34 cellular contexts compared by ENCODE assay signal in the genomic region with DNA sequence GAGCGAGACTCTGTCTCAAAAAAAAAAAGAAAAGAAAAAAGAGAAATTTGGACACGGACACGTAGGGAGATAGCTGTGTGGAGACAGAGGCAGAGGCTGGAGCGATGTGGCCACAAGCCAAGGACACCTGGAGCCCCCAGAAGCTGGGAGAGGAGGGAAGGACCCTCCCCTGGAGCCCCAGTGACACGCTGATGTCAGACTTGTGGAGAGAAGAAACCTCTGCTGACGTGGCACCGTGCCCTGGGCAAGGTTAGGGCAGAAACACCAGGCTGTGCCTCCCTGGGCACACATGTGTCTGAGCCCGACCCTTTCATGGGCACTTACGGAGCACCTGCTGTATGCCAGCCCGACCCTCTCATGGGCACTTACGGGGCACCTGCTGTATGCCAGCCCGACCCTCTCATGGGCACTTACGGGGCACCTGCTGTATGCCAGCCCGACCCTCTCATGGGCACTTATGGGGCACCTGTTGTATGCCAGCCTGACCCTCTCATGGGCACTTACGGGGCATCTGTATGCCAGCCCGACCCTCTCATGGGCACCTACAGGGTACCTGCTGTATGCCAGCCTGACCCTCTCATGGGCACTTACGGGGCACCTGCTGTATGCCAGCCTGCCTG. TPM values are rescaled to one million over a fixed set of nuclear protein-coding genes. Genes with fewer than 3 reads are reported as not detected.
"Had no signal": no experiment of that assay in that cellular context is flagged by ENCODE, and none has a peak within 500 bp of the region (broad histone marks: within the 10 kb centered on the region; RNA-seq: fewer than 3 reads in every experiment).

No MANE protein-coding gene starts in this region.

- H3K9me3 ChIP-seq: ascending aorta, colonic mucosa, gastroesophageal sphincter, stomach, thyroid gland, upper lobe of right lung had no signal

- DNase-seq: activated CD4-positive, alpha-beta T cell treated with anti-CD3 and anti-CD28 coated beads for 48 hours; activated CD4-positive, alpha-beta T cell treated with anti-CD3 and anti-CD28 coated beads, Interleukin-2, amount 50 U/mL, for 48 hours; activated CD8-positive, alpha-beta memory T cell treated with anti-CD3 and anti-CD28 coated beads, Interleukin-2, amount 50 U/mL, for 4 hours; activated gamma-delta T cell; activated naive CD4-positive, alpha-beta T cell treated with anti-CD3 and anti-CD28 coated beads, Interleukin-2, amount 10 ng/mL, durations not matched to agents 7 days and 5 days; activated naive CD8-positive, alpha-beta T cell treated with anti-CD3 and anti-CD28 coated beads, Interleukin-2, amount 10 ng/mL, durations not matched to agents 7 days and 5 days; activated T-cell treated with anti-CD3 and anti-CD28 coated beads, Interleukin-2, amount 50 U/mL, for 24 hours; cerebellar nuclear complex; effector memory CD4-positive, alpha-beta T cell; hippocampal formation; mammary epithelial cell; midbrain; stimulated activated CD4-positive, alpha-beta T cell treated with anti-CD3 and anti-CD28 coated beads, Interleukin-12 subunit alpha, Interleukin-12 subunit beta, amount 100 ng/mL, for 4 hours; stimulated activated CD4-positive, alpha-beta T cell treated with anti-CD3 and anti-CD28 coated beads, Interleukin-4, amount 100 ng/mL, for 24 hours; thyroid gland; upper lobe of right lung had no signal

- H3K4me3 ChIP-seq: ascending aorta, cardiac muscle cell, colonic mucosa, gastroesophageal sphincter, neural progenitor cell, stomach, thyroid gland, upper lobe of right lung had no signal

- H3K27ac Mint-ChIP-seq: activated naive CD4-positive, alpha-beta T cell treated with anti-CD3 and anti-CD28 coated beads, Interleukin-2, amount 10 ng/mL, durations not matched to agents 7 days and 5 days; activated naive CD8-positive, alpha-beta T cell treated with anti-CD3 and anti-CD28 coated beads, Interleukin-2, amount 10 ng/mL, durations not matched to agents 7 days and 5 days; activated T-cell treated with anti-CD3 and anti-CD28 coated beads, Interleukin-2, amount 50 U/mL, for 24 hours; brain; naive thymus-derived CD8-positive, alpha-beta T cell; neural progenitor cell; stimulated activated effector memory CD8-positive, alpha-beta T cell treated with anti-CD3 and anti-CD28 coated beads, Interleukin-12 subunit alpha, Interleukin-12 subunit beta, amount 100 ng/mL, for 72 hours had no signal

- H3K4me2 ChIP-seq: neural progenitor cell had no signal

- H2AFZ ChIP-seq: neural progenitor cell had no signal

- H3K36me3 Mint-ChIP-seq: naive thymus-derived CD8-positive, alpha-beta T cell had no signal

- ATAC-seq: gastroesophageal sphincter; naive thymus-derived CD8-positive, alpha-beta T cell; stimulated activated effector memory CD8-positive, alpha-beta T cell treated with anti-CD3 and anti-CD28 coated beads, Interleukin-12 subunit alpha, Interleukin-12 subunit beta, amount 100 ng/mL, for 72 hours; upper lobe of right lung had no signal

- H3K36me3 ChIP-seq: ascending aorta, colonic mucosa, neural progenitor cell, thyroid gland, upper lobe of right lung had no signal

- H3K9me3 Mint-ChIP-seq: activated naive CD4-positive, alpha-beta T cell treated with anti-CD3 and anti-CD28 coated beads, Interleukin-2, amount 10 ng/mL, durations not matched to agents 7 days and 5 days; activated naive CD8-positive, alpha-beta T cell treated with anti-CD3 and anti-CD28 coated beads, Interleukin-2, amount 10 ng/mL, durations not matched to agents 7 days and 5 days; activated T-cell treated with anti-CD3 and anti-CD28 coated beads, Interleukin-2, amount 50 U/mL, for 24 hours; neural progenitor cell; stimulated activated effector memory CD8-positive, alpha-beta T cell treated with anti-CD3 and anti-CD28 coated beads, Interleukin-12 subunit alpha, Interleukin-12 subunit beta, amount 100 ng/mL, for 72 hours had no signal

- H3K9ac ChIP-seq: neural progenitor cell had no signal

- H3K27ac ChIP-seq: ascending aorta, cardiac muscle cell, colonic mucosa, dorsolateral prefrontal cortex, gastroesophageal sphincter, neural progenitor cell, stomach, thyroid gland, upper lobe of right lung had no signal

- H3K4me3 Mint-ChIP-seq: activated naive CD4-positive, alpha-beta T cell treated with anti-CD3 and anti-CD28 coated beads, Interleukin-2, amount 10 ng/mL, durations not matched to agents 7 days and 5 days; activated naive CD8-positive, alpha-beta T cell treated with anti-CD3 and anti-CD28 coated beads, Interleukin-2, amount 10 ng/mL, durations not matched to agents 7 days and 5 days; activated T-cell treated with anti-CD3 and anti-CD28 coated beads, Interleukin-2, amount 50 U/mL, for 24 hours; brain; naive thymus-derived CD8-positive, alpha-beta T cell; neural progenitor cell; stimulated activated effector memory CD8-positive, alpha-beta T cell treated with anti-CD3 and anti-CD28 coated beads, Interleukin-12 subunit alpha, Interleukin-12 subunit beta, amount 100 ng/mL, for 72 hours had no signal

- H3K4me1 ChIP-seq: neural progenitor cell had no signal

- H3K27me3 Mint-ChIP-seq: activated T-cell treated with anti-CD3 and anti-CD28 coated beads, Interleukin-2, amount 50 U/mL, for 24 hours; brain; naive thymus-derived CD8-positive, alpha-beta T cell had no signal

- H3K27me3 ChIP-seq: ascending aorta, cardiac muscle cell, colonic mucosa, dorsolateral prefrontal cortex, gastroesophageal sphincter, neural progenitor cell, thyroid gland, upper lobe of right lung had no signal

RNA-seq across cellular contexts. Expression of gene KISS1R, which starts 26.5 kb away (rescaled TPM):
- total RNA-seq: ascending aorta, gastroesophageal sphincter, left colon, liver, mammary epithelial cell, pulmonary artery endothelial cell, skeletal muscle tissue, stomach, thyroid gland, upper lobe of right lung had no signal
- polyA plus RNA-seq: keratinocyte, liver, stomach had no signal

RNA-seq across cellular contexts. Expression of gene RNU6-9, which starts 50.4 kb away (rescaled TPM):
- total RNA-seq: activated CD8-positive, alpha-beta memory T cell treated with anti-CD3 and anti-CD28 coated beads for 36 hours; activated naive CD8-positive, alpha-beta T cell treated with anti-CD3 and anti-CD28 coated beads, Interleukin-2, amount 10 ng/mL, durations not matched to agents 7 days and 5 days; ascending aorta; cardiac muscle cell; colonic mucosa; dorsolateral prefrontal cortex; gastroesophageal sphincter; left colon; liver; mammary epithelial cell; naive thymus-derived CD8-positive, alpha-beta T cell; omental fat pad; pulmonary artery endothelial cell; skeletal muscle tissue; stomach; T-helper 1 cell treated with Interleukin-12 subunit alpha and Interleukin-12 subunit beta and Interleukin-4 antibody, amounts not matched to agents 30 ng/mL and 1 ng/mL, for 36 hours; thyroid gland; upper lobe of right lung had no signal
- polyA plus RNA-seq: cardiac muscle cell; keratinocyte; liver; mammary epithelial cell; naive thymus-derived CD8-positive, alpha-beta T cell; stomach had no signal
